In the genomic region with DNA sequence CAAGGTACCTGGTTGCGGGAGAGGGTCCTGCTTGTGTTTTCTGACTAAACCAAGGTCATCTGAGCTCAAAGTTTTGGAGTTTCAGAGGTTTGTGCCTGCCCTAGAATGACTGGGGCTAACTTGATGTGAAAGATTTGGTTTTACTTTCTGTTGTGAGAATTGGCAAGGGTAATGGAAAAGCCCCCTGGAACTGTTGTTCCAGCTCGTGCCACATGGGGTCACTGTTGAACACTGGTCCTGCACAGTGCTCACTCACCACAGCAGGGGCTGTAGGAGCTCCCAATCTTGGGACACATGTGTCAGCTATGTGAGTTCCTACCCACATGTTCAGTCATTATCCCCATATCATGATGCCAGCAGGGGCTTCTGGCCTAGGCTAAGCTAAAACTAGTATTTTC, we compare ENCODE assay signal across 8 cellular contexts. TPM values are rescaled to one million over a fixed set of nuclear protein-coding genes. Genes with fewer than 3 reads are reported as not detected.
A peak's percentile ranks its signal among the peaks of the same experiment; 100 is the strongest.
DNase-seq lines count a peak whose midpoint lies in the region; TF ChIP-seq lines count a peak whose summit lies in the region.

No MANE protein-coding gene starts in this region.

- intact Hi-C loops in dorsolateral prefrontal cortex (cut with DNase I): no loop called here

- TF ChIP-seq CTCF in LNCaP clone FGC (IDR thresholded peaks at IDR 0.05; ENCODE audit: control insufficient read depth, extremely low read depth, insufficient read depth): peak; percentile 59
- peak in 23 of 56 donors; percentile 9 to 47 (median 25) for TF ChIP-seq CTCF in dorsolateral prefrontal cortex (IDR thresholded peaks at IDR 0.05 in 54 of 56, conservative IDR thresholded peaks at IDR 0.05 in 2 of 56; ENCODE audit: low read depth in 1 of 56, partially characterized antibody in 56 of 56)

- peaks cover 0 to 4% (median 0%) of the 10 kb centered on the region in 45 donors for H3K27me3 ChIP-seq in dorsolateral prefrontal cortex

- DNase-seq in NCI-H446 (lab: John Stamatoyannopoulos, UW): peak; percentile 8 to 34
- no peak for DNase-seq in NCI-H446 treated with DMSO at 0.1 percent for 48 hours (lab: John Stamatoyannopoulos, UW)
- no peak for DNase-seq in LNCaP clone FGC (ENCODE audit: low read depth)
- DNase-seq in activated CD4-positive, alpha-beta T cell treated with anti-CD3 and anti-CD28 coated beads, Interleukin-2, amount 50 U/mL, for 1 hour: peak; percentile 11
- DNase-seq in fibroblast of peridontal ligament (ENCODE audit: extremely low read depth): peak; percentile 16
- DNase-seq in stimulated activated CD8-positive, alpha-beta memory T cell treated with anti-CD3 and anti-CD28 coated beads, Interleukin-15, amount 100 ng/mL, for 1 hour (ENCODE audit: low read depth): peak; percentile 4
- no peak for DNase-seq in dorsolateral prefrontal cortex
- DNase-seq in NCI-H1092 treated with DMSO at 0.1 percent for 48 hours (lab: John Stamatoyannopoulos, UW): no peak

- H3K4me3 ChIP-seq in LNCaP clone FGC (ENCODE audit: low read depth, low read length) (no peak overlapping the region), dorsolateral prefrontal cortex (no peak overlapping the region)

- H3K27ac ChIP-seq in dorsolateral prefrontal cortex: peak overlapping the region in 6 of 59 donors; percentile 1 to 52 (median 30)

RNA-seq across cellular contexts. Expression of a gene that starts 6.5 kb away (rescaled TPM):
- under 1 TPM in 2 of 120 experiments, not detected in 118; 0.29 to 0.35 TPM for total RNA-seq in dorsolateral prefrontal cortex

Comparison
In these comparisons a context has a peak if more than half of its experiments do, and no peak if none do; other contexts are left out.
1. DNase-seq: peak in NCI-H446 (2 of 2), activated CD4-positive, alpha-beta T cell treated with anti-CD3 and anti-CD28 coated beads, Interleukin-2, amount 50 U/mL, for 1 hour (single experiment), fibroblast of peridontal ligament (single experiment) and stimulated activated CD8-positive, alpha-beta memory T cell treated with anti-CD3 and anti-CD28 coated beads, Interleukin-15, amount 100 ng/mL, for 1 hour (single experiment); none in NCI-H446 treated with DMSO at 0.1 percent for 48 hours (single experiment), LNCaP clone FGC (single experiment), dorsolateral prefrontal cortex (0 of 10) and NCI-H1092 treated with DMSO at 0.1 percent for 48 hours (single experiment).